8 cellular contexts compared by ENCODE assay signal in genomic region chr1:89358287-89358893, GRCh38. TPM values are rescaled to one million over a fixed set of nuclear protein-coding genes. Genes with fewer than 3 reads are reported as not detected.
DNase-seq lines count a peak whose midpoint lies in the region; ATAC-seq, FAIRE-seq and TF ChIP-seq lines count a peak whose summit lies in the region.

No MANE protein-coding gene starts in this region.

- TF ChIP-seq POLR2A in H54 (IDR thresholded peaks at IDR 0.05; ENCODE audit: low read depth, low read length) (no peak), prostate gland (IDR thresholded peaks at IDR 0.05) (no peak), vagina (IDR thresholded peaks at IDR 0.05) (no peak)

- TF ChIP-seq CTCF in SU-DHL-6 (IDR thresholded peaks at IDR 0.05; ENCODE audit: insufficient read depth, low read length, poor library complexity, severe bottlenecking) (peak; percentile 64), prostate gland (IDR thresholded peaks at IDR 0.05) (peak; percentile 48 to 80 (median 74)), vagina (IDR thresholded peaks at IDR 0.05) (peak; percentile 65 to 86 (median 74))

- no peak overlapping the region for H2AFZ ChIP-seq in SU-DHL-6 (ENCODE audit: low read depth, low read length, severe bottlenecking)

- peak overlapping the region; percentile 90 for H3K27ac Mint-ChIP-seq in activated naive CD8-positive, alpha-beta T cell

- peak overlapping the region; percentile 87 for H3K4me3 Mint-ChIP-seq in activated naive CD8-positive, alpha-beta T cell

- FAIRE-seq in H54 (lab: Jason Lieb, UNC), result peak; percentile 89

- 19% methylated on average over 8 of the region's 8 CpGs for whole genome bisulfite sequencing in prostate gland

- H3K9me2 ChIP-seq in SU-DHL-6 (replicated peaks; ENCODE audit: insufficient read depth, low read length), result no peaks in the 10 kb centered on the region

- H3K27me3 ChIP-seq in SU-DHL-6 (ENCODE audit: low read length), result no peaks in the 10 kb centered on the region
- no peaks in the 10 kb centered on the region for H3K27me3 ChIP-seq in prostate gland (replicated peaks; ENCODE audit: insufficient read depth)
- no peaks in the 10 kb centered on the region for H3K27me3 ChIP-seq in vagina

- no peaks in the 10 kb centered on the region for H3K4me1 ChIP-seq in prostate gland (replicated peaks)
- H3K4me1 ChIP-seq in vagina, result no peaks in the 10 kb centered on the region

- no peak overlapping the region for H3K27ac ChIP-seq in SU-DHL-6 (ENCODE audit: low read depth, low read length)
- H3K27ac ChIP-seq in prostate gland, result no peak overlapping the region
- H3K27ac ChIP-seq in vagina, result no peak overlapping the region

- no peaks in the 10 kb centered on the region for H3K9me3 Mint-ChIP-seq in activated naive CD8-positive, alpha-beta T cell (ENCODE audit: low read depth)

- H3K27me3 Mint-ChIP-seq in activated naive CD8-positive, alpha-beta T cell, result no peaks in the 10 kb centered on the region

- intact Hi-C loops in Right ventricle myocardium superior (cut with DNase I) (loop anchor here (5.0 to 10.0 kb wide), 2 partner anchors 274 to 356 kb away; no protein-coding TSS in a partner anchor), prostate gland (cut with DNase I) (loop anchor here (2.0 to 10.0 kb wide), 2 partner anchors 96 to 360 kb away; no protein-coding TSS in a partner anchor), vagina (cut with DNase I) (loop anchor here (5.0 kb wide), 1 partner anchor 361 kb away; no protein-coding TSS in a partner anchor)

- H3K9ac ChIP-seq in SU-DHL-6 (ENCODE audit: low read length), result no peak overlapping the region

- ATAC-seq in Right ventricle myocardium superior (ENCODE audit: poor library complexity), result peak; percentile 92

- H4K20me1 ChIP-seq in SU-DHL-6 (ENCODE audit: low read depth, low read length), result no peaks in the 10 kb centered on the region

- H3K9me3 ChIP-seq in SU-DHL-6 (ENCODE audit: insufficient read depth, low read length) (no peaks in the 10 kb centered on the region), prostate gland (no peaks in the 10 kb centered on the region), vagina (no peaks in the 10 kb centered on the region)

- peak; percentile 33 for DNase-seq in DMS79 treated with DMSO at 0.1 percent for 48 hours (lab: John Stamatoyannopoulos, UW)
- DNase-seq in H54 (ENCODE audit: insufficient read length, low spot score), result peak; percentile 19
- peak; percentile 66 for DNase-seq in NCI-H1092 treated with DMSO at 0.1 percent for 48 hours (lab: John Stamatoyannopoulos, UW)
- peak; percentile 85 for DNase-seq in Right ventricle myocardium superior
- DNase-seq in prostate gland (ENCODE audit: low spot score), result peak; percentile 75
- DNase-seq in vagina (ENCODE audit: extremely low spot score in 2 of 2), result no peak

- peaks cover 55% of the 10 kb centered on the region for H3K4me1 Mint-ChIP-seq in activated naive CD8-positive, alpha-beta T cell (ENCODE audit: low read depth)

- no peaks in the 10 kb centered on the region for H3K36me3 Mint-ChIP-seq in activated naive CD8-positive, alpha-beta T cell

- no peaks in the 10 kb centered on the region for H3F3A ChIP-seq in SU-DHL-6 (ENCODE audit: insufficient read depth)

- H3K79me2 ChIP-seq in SU-DHL-6 (ENCODE audit: insufficient read depth, low read length), result no peaks in the 10 kb centered on the region

- H3K4me2 ChIP-seq in SU-DHL-6 (ENCODE audit: low read depth, low read length, poor library complexity, severe bottlenecking), result no peak overlapping the region

- no peak overlapping the region for H3K4me3 ChIP-seq in SU-DHL-6 (ENCODE audit: insufficient read depth, low read length, poor library complexity, severe bottlenecking)
- no peak overlapping the region for H3K4me3 ChIP-seq in prostate gland
- no peak overlapping the region for H3K4me3 ChIP-seq in vagina

- no peaks in the 10 kb centered on the region for H3K36me3 ChIP-seq in SU-DHL-6 (ENCODE audit: low read length)
- no peaks in the 10 kb centered on the region for H3K36me3 ChIP-seq in prostate gland
- no peaks in the 10 kb centered on the region for H3K36me3 ChIP-seq in vagina

RNA-seq across cellular contexts. Expression of gene GBP6, which starts 5.5 kb away (rescaled TPM):
- total RNA-seq in Right ventricle myocardium superior (0.13 TPM), prostate gland (not detected), vagina (23.1 TPM)

Comparison
In these comparisons a context has a peak if more than half of its experiments do, and no peak if none do; other contexts are left out.
1. DNase-seq: peak in DMS79 treated with DMSO at 0.1 percent for 48 hours (single experiment), H54 (single experiment), NCI-H1092 treated with DMSO at 0.1 percent for 48 hours (single experiment), Right ventricle myocardium superior (single experiment) and prostate gland (single experiment); none in vagina (0 of 2).
2. RNA of gene GBP6, which starts 5.5 kb away (total RNA-seq): 23.1 TPM in vagina (single experiment); 0.13 TPM in Right ventricle myocardium superior (single experiment) and not detected in prostate gland; every median in the first group is over 10 times any median in the second.
3. Peak in every context shown above with its lines, with median percentiles within 50 percentile points of each other: CTCF ChIP-seq.